12 cellular contexts compared by ENCODE assay signal in the genomic region with DNA sequence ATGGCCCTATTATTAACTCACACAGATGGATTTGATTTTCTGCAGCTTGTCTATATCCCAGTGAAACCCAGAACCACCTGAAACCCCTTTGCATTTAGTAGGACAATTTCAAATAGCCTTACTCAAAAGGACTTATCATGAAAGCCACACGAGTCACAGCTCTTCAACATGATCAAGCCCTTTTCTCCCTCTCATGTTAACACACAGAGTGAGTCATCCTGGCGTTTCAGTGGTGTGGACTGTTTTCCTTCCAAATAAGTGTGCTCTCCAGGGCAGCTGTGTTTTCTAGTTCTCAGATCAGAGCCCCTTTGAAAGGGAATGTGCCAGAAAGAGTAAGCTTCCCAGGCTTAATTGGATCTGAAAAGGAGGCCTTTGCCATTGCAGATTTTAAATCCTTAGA. TPM values are rescaled to one million over a fixed set of nuclear protein-coding genes. Genes with fewer than 3 reads are reported as not detected.
DNase-seq lines count a peak whose midpoint lies in the region; TF ChIP-seq lines count a peak whose summit lies in the region.
"Had no signal": no experiment of that assay in that cellular context is flagged by ENCODE, and none has a peak within 500 bp of the region (broad histone marks: within the 10 kb centered on the region; RNA-seq: fewer than 3 reads in every experiment).

No MANE protein-coding gene starts in this region.

- H3K4me3 ChIP-seq in A673 (ENCODE audit: low read depth, low read length, poor library complexity, severe bottlenecking) (no peak overlapping the region), fibroblast of pulmonary artery (replicated peaks; ENCODE audit: low read depth, low read length) (no peak overlapping the region), smooth muscle cell (no peak overlapping the region), Caco-2 (ENCODE audit: low read depth, low read length) (no peak overlapping the region)
- H3K4me3 ChIP-seq: gastrocnemius medialis, transverse colon had no signal

- H3K4me1 ChIP-seq in A673 (ENCODE audit: insufficient read depth, low read length, poor library complexity, severe bottlenecking) (no peaks in the 10 kb centered on the region), smooth muscle cell (ENCODE audit: low read depth) (no peaks in the 10 kb centered on the region), Caco-2 (0 out of 2 replicates have a peak, but pooled peaks cover 4% of the 10 kb centered on the region)
- H3K4me1 ChIP-seq: gastrocnemius medialis, transverse colon had no signal

- H3K27me3 Mint-ChIP-seq in Caco-2 (ENCODE audit: insufficient read depth, unreplicated experiment), result no peaks in the 10 kb centered on the region

- CTCF ChIA-PET in A673 (lab: Charles Lee) (no interaction called here), Caco-2 (lab: Charles Lee) (no interaction called here)

- BruUV-seq in A673 (replicated peaks; lab: Mats Ljungman, UMichigan) (no TSS peak), Caco-2 (replicated peaks; lab: Mats Ljungman, UMichigan) (no TSS peak)

- H3K9me3 Mint-ChIP-seq in Caco-2 (ENCODE audit: unreplicated experiment), result peaks cover 18% of the 10 kb centered on the region

- H3K36me3 Mint-ChIP-seq in Caco-2 (ENCODE audit: insufficient read depth, unreplicated experiment), result no peaks in the 10 kb centered on the region

- no peak overlapping the region for H3K27ac ChIP-seq in A673 (ENCODE audit: low read depth, low read length, poor library complexity, severe bottlenecking)
- H3K27ac ChIP-seq in smooth muscle cell (ENCODE audit: low read depth), result no peak overlapping the region
- H3K27ac ChIP-seq: gastrocnemius medialis, transverse colon had no signal

- no peak overlapping the region for H2AFZ ChIP-seq in smooth muscle cell (ENCODE audit: low read depth)

- no peak overlapping the region for H3K4me3 Mint-ChIP-seq in Caco-2 (ENCODE audit: unreplicated experiment)
- H3K4me3 Mint-ChIP-seq: WTC11 had no signal

- no peaks in the 10 kb centered on the region for H3K4me1 Mint-ChIP-seq in Caco-2 (ENCODE audit: low read depth, unreplicated experiment)

- H3K27ac Mint-ChIP-seq in Caco-2 (ENCODE audit: unreplicated experiment), result no peak overlapping the region
- H3K27ac Mint-ChIP-seq: WTC11 had no signal

- H3K9me3 ChIP-seq in A673 (ENCODE audit: low read depth, low read length, poor library complexity, severe bottlenecking) (no peaks in the 10 kb centered on the region), smooth muscle cell (replicated peaks; ENCODE audit: low read depth) (no peaks in the 10 kb centered on the region), Caco-2 (peaks cover 17% of the 10 kb centered on the region; the same call in 1 of the 2 replicates)
- H3K9me3 ChIP-seq: gastrocnemius medialis, transverse colon had no signal

- no peak overlapping the region for H3K9ac ChIP-seq in smooth muscle cell (ENCODE audit: low read depth)

- intact Hi-C loops in A673 (cut with micrococcal nuclease; ENCODE audit: unreplicated experiment), result no loop called here
- intact Hi-C loops in Caco-2 (cut with micrococcal nuclease; ENCODE audit: unreplicated experiment), result no loop called here

- 4% methylated on average over 2 of the region's 2 CpGs for WGBS in smooth muscle cell (ENCODE audit: low lambda C conversion rate)

- no peaks in the 10 kb centered on the region for H3K79me2 ChIP-seq in smooth muscle cell (ENCODE audit: low read depth)

- peaks cover 4% of the 10 kb centered on the region for H3F3A ChIP-seq in smooth muscle cell (ENCODE audit: low read depth)

- H3K36me3 ChIP-seq in A673 (ENCODE audit: insufficient read depth, low read length, poor library complexity, severe bottlenecking) (no peaks in the 10 kb centered on the region), smooth muscle cell (ENCODE audit: low read depth) (no peaks in the 10 kb centered on the region), Caco-2 (ENCODE audit: control insufficient read depth, insufficient read depth, low read length) (no peaks in the 10 kb centered on the region)
- H3K36me3 ChIP-seq: gastrocnemius medialis, transverse colon had no signal

- DNase-seq in A673 (ENCODE audit: low spot score), result peak; percentile 45
- DNase-seq in EL, result peak; percentile 41
- peak; percentile 31 for DNase-seq in RKO (ENCODE audit: low spot score)
- DNase-seq in fibroblast of pulmonary artery (ENCODE audit: low read depth), result peak; percentile 47
- DNase-seq in occipital lobe (lab: John Stamatoyannopoulos, UW), result no peak
- no peak for DNase-seq in smooth muscle cell (lab: John Stamatoyannopoulos, UW; ENCODE audit: unreplicated experiment)
- no peak for DNase-seq in Caco-2
- DNase-seq in central memory CD4-positive, alpha-beta T cell, result no peak
- DNase-seq: gastrocnemius medialis, transverse colon had no signal

- no peak for TF ChIP-seq CTCF in A673 (conservative IDR thresholded peaks at IDR 0.05; ENCODE audit: low read depth, low read length)
- TF ChIP-seq CTCF in fibroblast of pulmonary artery (IDR thresholded peaks at IDR 0.05; ENCODE audit: low read length, missing control alignments), result no peak
- TF ChIP-seq CTCF in smooth muscle cell (IDR thresholded peaks at IDR 0.05; ENCODE audit: borderline replicate concordance, insufficient read depth, poor library complexity, severe bottlenecking), result no peak
- TF ChIP-seq CTCF in Caco-2 (IDR thresholded peaks at IDR 0.05; ENCODE audit: insufficient read depth in 1 of 2, low read depth in 1 of 2, low read length in 1 of 2, severe bottlenecking in 1 of 2, unreplicated experiment in 1 of 2), result no peak

- H3K4me2 ChIP-seq in smooth muscle cell, result no peak overlapping the region

- POLR2A ChIA-PET in A673 (lab: Charles Lee; ENCODE audit: low non-redundant PET), result no interaction called here
- POLR2A ChIA-PET in Caco-2 (lab: Charles Lee), result no interaction called here

- H3K27me3 ChIP-seq in A673 (replicated peaks; ENCODE audit: insufficient read depth, low read depth, low read length, poor library complexity), result no peaks in the 10 kb centered on the region
- H3K27me3 ChIP-seq in smooth muscle cell (ENCODE audit: low read depth), result peaks cover 5% of the 10 kb centered on the region
- no peaks in the 10 kb centered on the region for H3K27me3 ChIP-seq in Caco-2 (replicated peaks; ENCODE audit: control insufficient read depth, insufficient read depth, low read length)
- H3K27me3 ChIP-seq: gastrocnemius medialis, transverse colon had no signal

- H4K20me1 ChIP-seq in smooth muscle cell (ENCODE audit: low read depth), result no peaks in the 10 kb centered on the region

RNA-seq across cellular contexts. Expression of gene ERICH6B, which starts 51.4 kb away (rescaled TPM):
- total RNA-seq in A673 (2021) (not detected in 2 replicates), occipital lobe (not detected), smooth muscle cell (not detected in 2 replicates), Caco-2 (2022) (not detected in 2 replicates)
- 0.33 and 1.1 TPM in 2 replicates for polyA plus RNA-seq in smooth muscle cell
- total RNA-seq: gastrocnemius medialis, mucosa of gallbladder, transverse colon, WTC11 had no signal

Comparison
In these comparisons a context has a peak if more than half of its experiments do, and no peak if none do; other contexts are left out.
1. DNase-seq: peak in A673 (single experiment), EL (single experiment), RKO (single experiment) and fibroblast of pulmonary artery (single experiment); none in occipital lobe (single experiment), smooth muscle cell (single experiment), Caco-2 (0 of 2) and central memory CD4-positive, alpha-beta T cell (single experiment).